Comparison of ENCODE assay signal across 24 cellular contexts in genomic region chr6:16750566-16750965, GRCh38. TPM values are rescaled to one million over a fixed set of nuclear protein-coding genes. Genes with fewer than 3 reads are reported as not detected.
A peak's percentile ranks its signal among the peaks of the same experiment; 100 is the strongest.
DNase-seq lines count a peak whose midpoint lies in the region; ATAC-seq, FAIRE-seq and TF ChIP-seq lines count a peak whose summit lies in the region.
"Had no signal": no experiment of that assay in that cellular context is flagged by ENCODE, and none has a peak within 500 bp of the region (broad histone marks: within the 10 kb centered on the region; RNA-seq: fewer than 3 reads in every experiment).

No MANE protein-coding gene starts in this region.

- H3K79me2 ChIP-seq in PC-3 (ENCODE audit: low read length) = peaks cover 79% of the 10 kb centered on the region
- peaks cover 93% of the 10 kb centered on the region for H3K79me2 ChIP-seq in astrocyte (ENCODE audit: insufficient read depth, low read length)
- peaks cover 85% of the 10 kb centered on the region for H3K79me2 ChIP-seq in osteoblast (ENCODE audit: insufficient read depth, low read length)

- peaks cover 1% of the 10 kb centered on the region; the same call in 1 of the 2 replicates for H3K36me3 ChIP-seq in Caco-2 (ENCODE audit: control insufficient read depth, insufficient read depth, low read length)
- 0 out of 2 replicates have a peak, but pooled peaks cover 3% of the 10 kb centered on the region for H3K36me3 ChIP-seq in PC-3 (ENCODE audit: low read depth, low read length)
- peaks cover 4% of the 10 kb centered on the region for H3K36me3 ChIP-seq in astrocyte (ENCODE audit: insufficient read depth, low read length)
- H3K36me3 ChIP-seq in osteoblast (ENCODE audit: insufficient read depth, low read length) = peaks cover 13% of the 10 kb centered on the region
- H3K36me3 ChIP-seq in heart right ventricle = peaks cover 0 to 43% (median 9%) of the 10 kb centered on the region in 9 donors
- H3K36me3 ChIP-seq in mucosa of descending colon (ENCODE audit: low read depth) = no peaks in the 10 kb centered on the region
- H3K36me3 ChIP-seq in colonic mucosa = no peaks in the 10 kb centered on the region

- H3K27ac Mint-ChIP-seq in Caco-2 (ENCODE audit: unreplicated experiment) (peak overlapping the region; percentile 69), astrocyte (ENCODE audit: unreplicated experiment) (peak overlapping the region; percentile 85)

- FAIRE-seq in astrocyte (lab: Jason Lieb, UNC) = no peak
- FAIRE-seq: A204.1, GM12878, RCC 7860 had no signal

- TF ChIP-seq CTCF in Caco-2 (IDR thresholded peaks at IDR 0.05; ENCODE audit: insufficient read depth in 1 of 2, low read depth in 1 of 2, low read length in 1 of 2, severe bottlenecking in 1 of 2, unreplicated experiment in 1 of 2) (no peak), PC-3 (conservative IDR thresholded peaks at IDR 0.05; ENCODE audit: low read depth, low read length) (no peak), astrocyte (IDR thresholded peaks at IDR 0.05; ENCODE audit: insufficient read depth, low read depth, low read length) (no peak), osteoblast (IDR thresholded peaks at IDR 0.05; ENCODE audit: extremely low read depth, low read depth, low read length) (no peak), heart right ventricle (IDR thresholded peaks at IDR 0.05) (no peak), mucosa of descending colon (IDR thresholded peaks at IDR 0.05) (no peak), colonic mucosa (IDR thresholded peaks at IDR 0.05) (no peak)

- WGBS in heart right ventricle, 2 donors = 76 to 81% methylated on average over 5 of the region's 5 CpGs

- BruUV-seq in Caco-2 (replicated peaks; lab: Mats Ljungman, UMichigan) = no TSS peak
- no TSS peak for BruUV-seq in PC-3 (replicated peaks; lab: Mats Ljungman, UMichigan)

- H3K4me1 Mint-ChIP-seq in Caco-2 (ENCODE audit: low read depth, unreplicated experiment) (peaks cover 64% of the 10 kb centered on the region), astrocyte (ENCODE audit: low read depth, unreplicated experiment) (peaks cover 76% of the 10 kb centered on the region)

- H3K4me2 ChIP-seq in PC-3 (ENCODE audit: low read length) (peak overlapping the region; percentile 70), astrocyte (ENCODE audit: low read length) (peak overlapping the region; percentile 3), osteoblast (ENCODE audit: insufficient read depth, low read length) (no peak overlapping the region)

- H3K9ac ChIP-seq in PC-3 (ENCODE audit: low read length) = peak overlapping the region; percentile 80
- no peak overlapping the region for H3K9ac ChIP-seq in astrocyte (ENCODE audit: low read length)
- no peak overlapping the region for H3K9ac ChIP-seq in colonic mucosa (ENCODE audit: low read depth in 2 of 2, low read length in 2 of 2)

- H3K27ac ChIP-seq in PC-3 (ENCODE audit: low read length) (peak overlapping the region; percentile 98), astrocyte (ENCODE audit: low read depth, low read length) (peak overlapping the region; percentile 80), osteoblast (ENCODE audit: low read depth, low read length) (peak overlapping the region; percentile 87), heart right ventricle (no peak overlapping the region), colonic mucosa (no peak overlapping the region)

- H3K4me3 Mint-ChIP-seq in Caco-2 (ENCODE audit: unreplicated experiment) (peak overlapping the region; percentile 42), astrocyte (ENCODE audit: unreplicated experiment) (peak overlapping the region; percentile 47)
- H3K4me3 Mint-ChIP-seq: CD4-positive, alpha-beta memory T cell had no signal

- intact Hi-C loops in Caco-2 (cut with micrococcal nuclease; ENCODE audit: unreplicated experiment) = no loop called here
- intact Hi-C loops in PC-3 (cut with micrococcal nuclease) = loop anchor here (2.0 kb wide), 2 partner anchors 20 to 82 kb away; no protein-coding TSS in a partner anchor
- intact Hi-C loops in heart right ventricle (cut with DNase I) = loop anchor here in 3 of 10 donors (10.0 kb wide), 3 partner anchors 66 to 236 kb away; no protein-coding TSS in a partner anchor
- intact Hi-C loops in mucosa of descending colon (cut with DNase I, micrococcal nuclease) = no loop called here
- intact Hi-C loops in colonic mucosa (cut with DNase I) = no loop called here

- CTCF ChIA-PET in Caco-2 (lab: Charles Lee) (no interaction called here), PC-3 (lab: Charles Lee) (no interaction called here)

- H3K27me3 ChIP-seq in Caco-2 (replicated peaks; ENCODE audit: control insufficient read depth, insufficient read depth, low read length) (no peaks in the 10 kb centered on the region), PC-3 (ENCODE audit: low read length) (no peaks in the 10 kb centered on the region), astrocyte (ENCODE audit: insufficient read depth, low read length) (no peaks in the 10 kb centered on the region), osteoblast (ENCODE audit: insufficient read depth, low read length) (no peaks in the 10 kb centered on the region), heart right ventricle (no peaks in the 10 kb centered on the region), colonic mucosa (no peaks in the 10 kb centered on the region)

- peaks cover 11% of the 10 kb centered on the region for H3K36me3 Mint-ChIP-seq in Caco-2 (ENCODE audit: insufficient read depth, unreplicated experiment)
- H3K36me3 Mint-ChIP-seq in astrocyte (ENCODE audit: low read depth, unreplicated experiment) = peaks cover 15% of the 10 kb centered on the region

- DNase-seq in Caco-2 (no peak), PC-3 (no peak), astrocyte (ENCODE audit: low read depth) (no peak), osteoblast (ENCODE audit: insufficient read length, low spot score, missing footprints) (no peak), heart right ventricle (no peak), germinal center (ENCODE audit: low spot score) (no peak), mucosa of descending colon (no peak), colonic mucosa (no peak)
- DNase-seq: AML-193; C1 segment of cervical spinal cord; CD4-positive, alpha-beta memory T cell; DMS 273 treated with DMSO at 0.1 percent for 48 hours; DMS79; GDM1; NCI-H1092; NCI-H1417 treated with DMSO at 0.1 percent for 48 hours; NCI-H1694 treated with DMSO at 0.1 percent for 48 hours; NCI-H2081; NCI-H2227 treated with DMSO at 0.1 percent for 48 hours; NCI-H510A had no signal

- no peaks in the 10 kb centered on the region for H3K9me2 ChIP-seq in PC-3 (replicated peaks; ENCODE audit: low read length)

- H3K4me3 ChIP-seq in Caco-2 (ENCODE audit: low read depth, low read length) (no peak overlapping the region), PC-3 (ENCODE audit: low read length) (peak overlapping the region; percentile 11; the same call in 1 of the 2 replicates), astrocyte (ENCODE audit: insufficient read depth, low read depth, low read length) (no peak overlapping the region), osteoblast (ENCODE audit: insufficient read depth, low read length) (no peak overlapping the region), heart right ventricle (no peak overlapping the region), mucosa of descending colon (no peak overlapping the region), colonic mucosa (no peak overlapping the region)
- H3K4me3 ChIP-seq: GM12878 had no signal

- ATAC-seq in PC-3 (no peak), heart right ventricle (no peak), mucosa of descending colon (no peak)
- ATAC-seq: GM12878, SK-N-SH treated with all-trans-retinoic acid at 6 μM for 48 hours had no signal

- H3K9me3 ChIP-seq in Caco-2 (no peaks in the 10 kb centered on the region), PC-3 (ENCODE audit: low read length) (no peaks in the 10 kb centered on the region), astrocyte (ENCODE audit: insufficient read depth, low read depth, low read length) (no peaks in the 10 kb centered on the region), osteoblast (ENCODE audit: low read depth, low read length) (no peaks in the 10 kb centered on the region), heart right ventricle (no peaks in the 10 kb centered on the region), mucosa of descending colon (no peaks in the 10 kb centered on the region), colonic mucosa (no peaks in the 10 kb centered on the region)

- no peaks in the 10 kb centered on the region for H4K20me1 ChIP-seq in PC-3 (ENCODE audit: low read length)
- H4K20me1 ChIP-seq in astrocyte (ENCODE audit: insufficient read depth, low read length) = peaks cover 19% of the 10 kb centered on the region
- H4K20me1 ChIP-seq in osteoblast (ENCODE audit: insufficient read depth, low read length) = no peaks in the 10 kb centered on the region

- H3K27me3 Mint-ChIP-seq in Caco-2 (ENCODE audit: insufficient read depth, unreplicated experiment) (no peaks in the 10 kb centered on the region), astrocyte (ENCODE audit: low read depth, unreplicated experiment) (no peaks in the 10 kb centered on the region)
- H3K27me3 Mint-ChIP-seq: CD4-positive, alpha-beta memory T cell had no signal

- POLR2A ChIA-PET in Caco-2 (lab: Charles Lee) (interaction anchor here (1.1 kb wide), 1 partner anchor 9 kb away, joined by 5 read pairs; no protein-coding TSS in a partner anchor), PC-3 (lab: Charles Lee; ENCODE audit: unreplicated experiment) (interaction anchor here (0.6 kb wide), 1 partner anchor 1243 kb away, joined by 5 read pairs; no protein-coding TSS in a partner anchor)

- peaks cover 26% of the 10 kb centered on the region for H3F3A ChIP-seq in PC-3 (ENCODE audit: low read length, unreplicated experiment)

- H2AFZ ChIP-seq in PC-3 (ENCODE audit: low read length) = no peak overlapping the region
- H2AFZ ChIP-seq in astrocyte (ENCODE audit: low read depth, low read length) = no peak overlapping the region
- H2AFZ ChIP-seq in osteoblast (ENCODE audit: low read length) = no peak overlapping the region

- H3K9me3 Mint-ChIP-seq in Caco-2 (ENCODE audit: unreplicated experiment) (no peaks in the 10 kb centered on the region), astrocyte (ENCODE audit: unreplicated experiment) (no peaks in the 10 kb centered on the region)
- H3K9me3 Mint-ChIP-seq: CD4-positive, alpha-beta memory T cell had no signal

- H3K4me1 ChIP-seq in Caco-2 (peaks cover 48% of the 10 kb centered on the region), PC-3 (ENCODE audit: insufficient read depth, low read length) (peaks cover 89% of the 10 kb centered on the region), astrocyte (ENCODE audit: insufficient read depth, low read length) (peaks cover 56% of the 10 kb centered on the region), osteoblast (ENCODE audit: insufficient read depth, low read length) (peaks cover 52% of the 10 kb centered on the region), heart right ventricle (peaks cover 2 to 94% (median 56%) of the 10 kb centered on the region in 9 donors), mucosa of descending colon (ENCODE audit: low read depth) (peaks cover 54% of the 10 kb centered on the region), colonic mucosa (peaks cover 26% of the 10 kb centered on the region)

RNA-seq across cellular contexts. Expression of gene ATXN1, which starts 10.7 kb away (rescaled TPM):
- 14.2 and 15.2 TPM in 2 replicates for total RNA-seq in Caco-2 (2022)
- 19.1 and 27.0 TPM in 2 replicates for total RNA-seq in PC-3 (2014; rRNA removed)
- total RNA-seq in astrocyte = 68.3 and 70.9 TPM in 2 replicates
- 44.2 and 48.5 TPM in 2 replicates for total RNA-seq in osteoblast
- 10 to 100 TPM; 26.8 to 46.5 (median 41.1) TPM for total RNA-seq in heart right ventricle
- 1 to 10 TPM; 4.1 to 7.5 TPM for polyA plus RNA-seq in heart right ventricle
- 10 to 100 TPM; 30.4 to 87.3 (median 50.1) TPM for total RNA-seq in mucosa of descending colon
- total RNA-seq in colonic mucosa = 10 to 100 TPM; 24.5 to 41.9 TPM

Comparison
In these comparisons a context has a peak if more than half of its experiments do, and no peak if none do; other contexts are left out.
1. H3K27ac ChIP-seq: peak in PC-3 (single experiment), astrocyte (single experiment) and osteoblast (single experiment); none in heart right ventricle (0 of 10) and colonic mucosa (single experiment).